In genomic region chr6:106823058-106823457, GRCh38 we compare ENCODE assay signal across 24 cellular contexts.
"Had no signal": no experiment of that assay in that cellular context is flagged by ENCODE, and none has a peak within 500 bp of the region (broad histone marks: within the 10 kb centered on the region; RNA-seq: fewer than 3 reads in every experiment).

No MANE protein-coding gene starts in this region.

- H3K4me3 Mint-ChIP-seq: naive thymus-derived CD4-positive, alpha-beta T cell; natural killer cell treated with Interleukin-12 subunit alpha and Interleukin-12 subunit beta and Interleukin-15 and Interleukin-18, amount 100 ng/mL, for 72 hours; stimulated activated naive CD8-positive, alpha-beta T cell treated with anti-CD3 and anti-CD28 coated beads, Interleukin-15, Interleukin-2, amounts not matched to agents 100 ng/mL and 50 ng/mL, for 24 hours had no signal

- H3K4me3 ChIP-seq: hepatocyte, left ventricle myocardium inferior, lung, mucosa of descending colon, ovary, right atrium auricular region, skin epidermis, suprapubic skin, thoracic aorta, tibial nerve, upper lobe of left lung, vagina had no signal

- H3K36me3 Mint-ChIP-seq: naive thymus-derived CD4-positive, alpha-beta T cell; natural killer cell treated with Interleukin-12 subunit alpha and Interleukin-12 subunit beta and Interleukin-15 and Interleukin-18, amount 100 ng/mL, for 72 hours had no signal

- H3K36me3 ChIP-seq: left ventricle myocardium inferior, ovary, right atrium auricular region, suprapubic skin, thoracic aorta, tibial nerve, upper lobe of left lung, vagina had no signal

- H3K4me2 ChIP-seq: hepatocyte had no signal

- H3K9me3 ChIP-seq: mucosa of descending colon, ovary, right atrium auricular region, suprapubic skin, thoracic aorta, tibial nerve, upper lobe of left lung, vagina had no signal

- DNase-seq: islet precursor cell; left ventricle myocardium inferior; midbrain; mucosa of descending colon; naive thymus-derived CD4-positive, alpha-beta T cell; ovary; stimulated activated CD4-positive, alpha-beta T cell treated with anti-CD3 and anti-CD28 coated beads, Interleukin-12 subunit alpha, Interleukin-12 subunit beta, amount 100 ng/mL, for 4 hours; stimulated activated CD4-positive, alpha-beta T cell treated with anti-CD3 and anti-CD28 coated beads, Interleukin-15, amount 100 ng/mL, for 24 hours; stimulated activated CD4-positive, alpha-beta T cell treated with anti-CD3 and anti-CD28 coated beads, Interleukin-2, amount 100 ng/mL, for 24 hours; stimulated activated CD4-positive, alpha-beta T cell treated with anti-CD3 and anti-CD28 coated beads, Interleukin-4, amount 100 ng/mL, for 1 hour; stimulated activated naive CD4-positive, alpha-beta T cell; upper lobe of left lung had no signal

- ATAC-seq: naive thymus-derived CD4-positive, alpha-beta T cell; sciatic nerve had no signal

- H3K27me3 ChIP-seq: hepatocyte, ovary, right atrium auricular region, suprapubic skin, tibial nerve, upper lobe of left lung, vagina had no signal

- H3K4me1 ChIP-seq: left ventricle myocardium inferior, right atrium auricular region, suprapubic skin, tibial nerve, upper lobe of left lung, vagina had no signal

- H3K27ac ChIP-seq: left ventricle myocardium inferior, ovary, right atrium auricular region, skin epidermis, suprapubic skin, thoracic aorta, tibial nerve, vagina had no signal

- H3K27ac Mint-ChIP-seq: naive thymus-derived CD4-positive, alpha-beta T cell; natural killer cell treated with Interleukin-12 subunit alpha and Interleukin-12 subunit beta and Interleukin-15 and Interleukin-18, amount 100 ng/mL, for 72 hours; stimulated activated naive CD8-positive, alpha-beta T cell treated with anti-CD3 and anti-CD28 coated beads, Interleukin-15, Interleukin-2, amounts not matched to agents 100 ng/mL and 50 ng/mL, for 24 hours had no signal

- H3K9me3 Mint-ChIP-seq: natural killer cell treated with Interleukin-12 subunit alpha and Interleukin-12 subunit beta and Interleukin-15 and Interleukin-18, amount 100 ng/mL, for 72 hours; stimulated activated naive CD8-positive, alpha-beta T cell treated with anti-CD3 and anti-CD28 coated beads, Interleukin-15, Interleukin-2, amounts not matched to agents 100 ng/mL and 50 ng/mL, for 24 hours had no signal

- H3K27me3 Mint-ChIP-seq: progenitor cell of endocrine pancreas; stimulated activated naive CD8-positive, alpha-beta T cell treated with anti-CD3 and anti-CD28 coated beads, Interleukin-15, Interleukin-2, amounts not matched to agents 100 ng/mL and 50 ng/mL, for 24 hours had no signal

- H3K79me2 ChIP-seq: hepatocyte had no signal
